18 cellular contexts compared by ENCODE assay signal in the genomic region with DNA sequence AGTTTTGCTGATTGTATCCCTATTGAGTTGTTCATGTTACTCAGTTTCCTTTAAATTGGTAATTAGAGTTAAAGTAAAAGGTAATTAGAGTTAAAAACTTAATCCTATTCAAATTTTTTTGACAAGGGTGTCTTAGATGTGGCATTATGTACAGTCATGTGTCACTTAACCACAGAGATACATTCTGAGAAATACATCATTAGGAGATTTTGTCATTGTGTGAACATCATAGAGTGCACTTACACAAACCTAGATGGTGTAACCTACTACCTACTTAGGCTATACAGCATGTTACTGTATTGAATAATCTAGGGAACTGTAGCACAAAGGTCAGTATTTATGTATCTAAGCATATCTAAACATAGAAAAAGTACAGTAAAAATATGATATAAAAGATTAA. TPM values are rescaled to one million over a fixed set of nuclear protein-coding genes. Genes with fewer than 3 reads are reported as not detected.
DNase-seq lines count a peak whose midpoint lies in the region; ATAC-seq lines count a peak whose summit lies in the region.
"Had no signal": no experiment of that assay in that cellular context is flagged by ENCODE, and none has a peak within 500 bp of the region (broad histone marks: within the 10 kb centered on the region; RNA-seq: fewer than 3 reads in every experiment).

No MANE protein-coding gene starts in this region.

- no peak overlapping the region for H3K4me2 ChIP-seq in neuronal stem cell (ENCODE audit: insufficient read depth, low read length, poor library complexity, severe bottlenecking)
- H3K4me2 ChIP-seq: A549 had no signal

- H3K9me3 ChIP-seq in neuronal stem cell (replicated peaks in 1 of 2; ENCODE audit: control insufficient read depth in 2 of 2, insufficient read depth in 1 of 2, low read depth in 1 of 2, low read length in 2 of 2): peaks cover 0 to 4% of the 10 kb centered on the region in 2 donors
- H3K9me3 ChIP-seq: A549, HAP-1 had no signal

- no peak overlapping the region for H3K14ac ChIP-seq in neuronal stem cell (ENCODE audit: low read length)

- DNase-seq in activated CD4-positive, CD25-positive, alpha-beta regulatory T cell (lab: John Stamatoyannopoulos, UW): no peak
- DNase-seq in activated naive CD8-positive, alpha-beta T cell treated with anti-CD3 and anti-CD28 coated beads, Interleukin-2, amount 10 ng/mL, durations not matched to agents 7 days and 5 days: no peak
- no peak for DNase-seq in activated naive CD8-positive, alpha-beta T cell treated with anti-CD3 and anti-CD28 coated beads for 36 hours
- no peak for DNase-seq in stimulated activated effector memory CD8-positive, alpha-beta T cell treated with anti-CD3 and anti-CD28 coated beads, Interleukin-12 subunit alpha, Interleukin-12 subunit beta, amount 100 ng/mL, for 72 hours (ENCODE audit: low spot score in 2 of 2)
- DNase-seq in neuronal stem cell (ENCODE audit: low spot score): no peak
- no peak for DNase-seq in GM19238 (ENCODE audit: insufficient read length, low spot score)
- DNase-seq: AML-193; CD4-positive, alpha-beta memory T cell; DMS153; DMS79; GDM1; GM23248 had no signal

- no peaks in the 10 kb centered on the region for H3K27me3 ChIP-seq in neuronal stem cell (ENCODE audit: control insufficient read depth in 3 of 3, insufficient read depth in 3 of 3, low read depth in 1 of 3, low read length in 3 of 3)

- no peaks in the 10 kb centered on the region for H3K79me1 ChIP-seq in neuronal stem cell (ENCODE audit: low read depth, low read length)

- no peaks in the 10 kb centered on the region for H3K9me3 Mint-ChIP-seq in activated naive CD8-positive, alpha-beta T cell treated with anti-CD3 and anti-CD28 coated beads, Interleukin-2, amount 10 ng/mL, durations not matched to agents 7 days and 5 days
- no peaks in the 10 kb centered on the region for H3K9me3 Mint-ChIP-seq in activated naive CD8-positive, alpha-beta T cell treated with anti-CD3 and anti-CD28 coated beads for 36 hours
- H3K9me3 Mint-ChIP-seq in stimulated activated effector memory CD8-positive, alpha-beta T cell treated with anti-CD3 and anti-CD28 coated beads, Interleukin-12 subunit alpha, Interleukin-12 subunit beta, amount 100 ng/mL, for 72 hours: no peaks in the 10 kb centered on the region

- peaks cover 0 to 21% of the 10 kb centered on the region in 2 donors for H3K36me3 ChIP-seq in neuronal stem cell (replicated peaks in 1 of 2; ENCODE audit: control insufficient read depth in 2 of 2, insufficient read depth in 2 of 2, low read length in 2 of 2)

- no peak overlapping the region for H3K4ac ChIP-seq in neuronal stem cell (ENCODE audit: low read length)

- no peak overlapping the region for H3K23ac ChIP-seq in neuronal stem cell (ENCODE audit: low read depth, low read length, poor library complexity)

- no peak overlapping the region for H3K27ac Mint-ChIP-seq in activated naive CD8-positive, alpha-beta T cell treated with anti-CD3 and anti-CD28 coated beads, Interleukin-2, amount 10 ng/mL, durations not matched to agents 7 days and 5 days
- no peak overlapping the region for H3K27ac Mint-ChIP-seq in activated naive CD8-positive, alpha-beta T cell treated with anti-CD3 and anti-CD28 coated beads for 36 hours
- H3K27ac Mint-ChIP-seq in stimulated activated effector memory CD8-positive, alpha-beta T cell treated with anti-CD3 and anti-CD28 coated beads, Interleukin-12 subunit alpha, Interleukin-12 subunit beta, amount 100 ng/mL, for 72 hours: no peak overlapping the region
- H3K27ac Mint-ChIP-seq: CD4-positive, alpha-beta memory T cell had no signal

- no peak overlapping the region for H2BK120ac ChIP-seq in neuronal stem cell (ENCODE audit: low read depth, low read length)

- H4K91ac ChIP-seq in neuronal stem cell (ENCODE audit: low read depth, low read length, poor library complexity): no peak overlapping the region

- H3K9ac ChIP-seq in neuronal stem cell (ENCODE audit: low read depth, low read length, poor library complexity): no peak overlapping the region
- H3K9ac ChIP-seq: GM23248 had no signal

- H3K36me3 Mint-ChIP-seq in activated naive CD8-positive, alpha-beta T cell treated with anti-CD3 and anti-CD28 coated beads, Interleukin-2, amount 10 ng/mL, durations not matched to agents 7 days and 5 days: no peaks in the 10 kb centered on the region
- H3K36me3 Mint-ChIP-seq in activated naive CD8-positive, alpha-beta T cell treated with anti-CD3 and anti-CD28 coated beads for 36 hours: no peaks in the 10 kb centered on the region
- H3K36me3 Mint-ChIP-seq in stimulated activated effector memory CD8-positive, alpha-beta T cell treated with anti-CD3 and anti-CD28 coated beads, Interleukin-12 subunit alpha, Interleukin-12 subunit beta, amount 100 ng/mL, for 72 hours: no peaks in the 10 kb centered on the region
- H3K36me3 Mint-ChIP-seq: CD4-positive, alpha-beta memory T cell had no signal

- peaks cover 4% of the 10 kb centered on the region for H3K4me1 Mint-ChIP-seq in activated naive CD8-positive, alpha-beta T cell treated with anti-CD3 and anti-CD28 coated beads, Interleukin-2, amount 10 ng/mL, durations not matched to agents 7 days and 5 days
- peaks cover 8% of the 10 kb centered on the region for H3K4me1 Mint-ChIP-seq in activated naive CD8-positive, alpha-beta T cell treated with anti-CD3 and anti-CD28 coated beads for 36 hours
- no peaks in the 10 kb centered on the region for H3K4me1 Mint-ChIP-seq in stimulated activated effector memory CD8-positive, alpha-beta T cell treated with anti-CD3 and anti-CD28 coated beads, Interleukin-12 subunit alpha, Interleukin-12 subunit beta, amount 100 ng/mL, for 72 hours

- peak; percentile 88 for ATAC-seq in activated CD4-positive, CD25-positive, alpha-beta regulatory T cell treated with anti-CD3 and anti-CD28 coated beads, Interleukin-2, amount 50 U/mL, for 24 hours
- ATAC-seq in activated naive CD8-positive, alpha-beta T cell treated with anti-CD3 and anti-CD28 coated beads, Interleukin-2, amount 10 ng/mL, durations not matched to agents 7 days and 5 days (ENCODE audit: low read depth): peak; percentile 42
- ATAC-seq in stimulated activated effector memory CD8-positive, alpha-beta T cell treated with anti-CD3 and anti-CD28 coated beads, Interleukin-12 subunit alpha, Interleukin-12 subunit beta, amount 100 ng/mL, for 72 hours: peak; percentile 55
- ATAC-seq: A549 had no signal

- peaks cover 0 to 6% of the 10 kb centered on the region in 2 donors for H3K4me1 ChIP-seq in neuronal stem cell (ENCODE audit: control insufficient read depth in 2 of 2, insufficient read depth in 1 of 2, low read depth in 1 of 2, low read length in 2 of 2)
- H3K4me1 ChIP-seq: A549, HAP-1 had no signal

- no peak overlapping the region for H4K8ac ChIP-seq in neuronal stem cell (ENCODE audit: low read depth, low read length)

- H3K4me3 Mint-ChIP-seq in activated naive CD8-positive, alpha-beta T cell treated with anti-CD3 and anti-CD28 coated beads, Interleukin-2, amount 10 ng/mL, durations not matched to agents 7 days and 5 days: no peak overlapping the region
- H3K4me3 Mint-ChIP-seq in activated naive CD8-positive, alpha-beta T cell treated with anti-CD3 and anti-CD28 coated beads for 36 hours: no peak overlapping the region
- H3K4me3 Mint-ChIP-seq in stimulated activated effector memory CD8-positive, alpha-beta T cell treated with anti-CD3 and anti-CD28 coated beads, Interleukin-12 subunit alpha, Interleukin-12 subunit beta, amount 100 ng/mL, for 72 hours: no peak overlapping the region
- H3K4me3 Mint-ChIP-seq: CD4-positive, alpha-beta memory T cell had no signal

- H3K27ac ChIP-seq in neuronal stem cell (replicated peaks; ENCODE audit: low read length): no peak overlapping the region
- H3K27ac ChIP-seq: 22Rv1, A549, C4-2B, GM23248 had no signal

- no peak overlapping the region for H2BK12ac ChIP-seq in neuronal stem cell (ENCODE audit: low read length)

- H2AFZ ChIP-seq in neuronal stem cell (ENCODE audit: low read length): no peak overlapping the region
- H2AFZ ChIP-seq: GM23248 had no signal

- H3K4me3 ChIP-seq in neuronal stem cell (ENCODE audit: low read length in 2 of 2): no peak overlapping the region
- H3K4me3 ChIP-seq: A549, GM23248, HAP-1 had no signal

- H3K27me3 Mint-ChIP-seq in activated naive CD8-positive, alpha-beta T cell treated with anti-CD3 and anti-CD28 coated beads, Interleukin-2, amount 10 ng/mL, durations not matched to agents 7 days and 5 days: no peaks in the 10 kb centered on the region
- peaks cover 4% of the 10 kb centered on the region for H3K27me3 Mint-ChIP-seq in activated naive CD8-positive, alpha-beta T cell treated with anti-CD3 and anti-CD28 coated beads for 36 hours
- H3K27me3 Mint-ChIP-seq: CD4-positive, alpha-beta memory T cell had no signal

- no peak overlapping the region for H2BK15ac ChIP-seq in neuronal stem cell (ENCODE audit: low read length)

- POLR2A ChIA-PET in activated naive CD8-positive, alpha-beta T cell treated with anti-CD3 and anti-CD28 coated beads, Interleukin-2, amount 10 ng/mL, durations not matched to agents 7 days and 5 days (lab: Charles Lee): no interaction called here

- H2BK5ac ChIP-seq in neuronal stem cell (ENCODE audit: low read length): no peak overlapping the region

- no peak overlapping the region for H3K18ac ChIP-seq in neuronal stem cell (ENCODE audit: low read length)

- H2AK5ac ChIP-seq in neuronal stem cell (ENCODE audit: low read depth, low read length): no peak overlapping the region

RNA-seq across cellular contexts. Expression of a gene that starts 39.2 kb away (rescaled TPM):
- total RNA-seq in activated naive CD8-positive, alpha-beta T cell treated with anti-CD3 and anti-CD28 coated beads, Interleukin-2, amount 10 ng/mL, durations not matched to agents 7 days and 5 days: 10 to 100 TPM; 15.1 to 15.8 TPM
- total RNA-seq in activated naive CD8-positive, alpha-beta T cell treated with anti-CD3 and anti-CD28 coated beads for 36 hours: 10 to 100 TPM; 31.4 to 31.7 TPM
- 358 TPM for polyA plus RNA-seq in neuronal stem cell (2013, experiment 1 of 2)
- 360 TPM for polyA plus RNA-seq in neuronal stem cell (2013, experiment 2 of 2)
- total RNA-seq: HT-29 had no signal

RNA-seq across cellular contexts. Expression of a gene that starts 59.2 kb away (rescaled TPM):
- 1 to 10 TPM; 1.5 to 1.8 TPM for total RNA-seq in activated naive CD8-positive, alpha-beta T cell treated with anti-CD3 and anti-CD28 coated beads, Interleukin-2, amount 10 ng/mL, durations not matched to agents 7 days and 5 days
- total RNA-seq in activated naive CD8-positive, alpha-beta T cell treated with anti-CD3 and anti-CD28 coated beads for 36 hours: 10 to 100 TPM in 1 of 2 experiments, 1 to 10 TPM in 1; 9.6 to 10.4 TPM
- 111 TPM for polyA plus RNA-seq in neuronal stem cell (2013, experiment 1 of 2)
- 115 TPM for polyA plus RNA-seq in neuronal stem cell (2013, experiment 2 of 2)
